24 cellular contexts compared by ENCODE assay signal in genomic region chr10:42544945-42545344, GRCh38.
A peak's percentile ranks its signal among the peaks of the same experiment; 100 is the strongest.
DNase-seq lines count a peak whose midpoint lies in the region; ATAC-seq, FAIRE-seq and TF ChIP-seq lines count a peak whose summit lies in the region.
"Had no signal": no experiment of that assay in that cellular context is flagged by ENCODE, and none has a peak within 500 bp of the region (broad histone marks: within the 10 kb centered on the region; RNA-seq: fewer than 3 reads in every experiment).

No MANE protein-coding gene starts in this region.

- POLR2A ChIA-PET in HepG2 (lab: Yijun Ruan, JAX) = no interaction called here

- no peak overlapping the region for H3K27ac Mint-ChIP-seq in neural crest cell (ENCODE audit: unreplicated experiment)
- H3K27ac Mint-ChIP-seq: CD8-positive, alpha-beta memory T cell had no signal

- H4K20me1 ChIP-seq in HepG2 (ENCODE audit: insufficient read depth, low read length) (no peaks in the 10 kb centered on the region), GM23248 (ENCODE audit: insufficient read depth) (no peaks in the 10 kb centered on the region)
- H4K20me1 ChIP-seq: BLaER1 had no signal

- peaks cover 16% of the 10 kb centered on the region for H3K4me1 Mint-ChIP-seq in neural crest cell

- H3K4me3 ChIP-seq in HepG2 (replicated peaks in 1 of 3; ENCODE audit: insufficient read depth in 1 of 3, low read depth in 2 of 3, low read length in 3 of 3) (no peak overlapping the region), right lobe of liver (no peak overlapping the region), GM23248 (no peak overlapping the region)
- H3K4me3 ChIP-seq: BLaER1 had no signal

- H3K4me1 ChIP-seq in HepG2 (ENCODE audit: insufficient read depth, low read length) = peaks cover 49% of the 10 kb centered on the region
- no peaks in the 10 kb centered on the region for H3K4me1 ChIP-seq in right lobe of liver
- H3K4me1 ChIP-seq in GM23248 (ENCODE audit: insufficient read depth) = no peaks in the 10 kb centered on the region
- H3K4me1 ChIP-seq: BE2C had no signal

- H3F3A ChIP-seq in GM23248 (ENCODE audit: insufficient read depth) = no peaks in the 10 kb centered on the region

- ATAC-seq in HepG2 (no peak), right lobe of liver (no peak), GM19397 (IDR thresholded peaks at IDR 0.05; ENCODE audit: unreplicated experiment) (no peak)

- DNase-seq in HepG2 (ENCODE audit: low spot score) (no peak), right lobe of liver (no peak), GM23248 (peak; percentile 5), OCI-M1 (lab: John Stamatoyannopoulos, UW) (peak; percentile 39), neural crest cell (ENCODE audit: low read depth, low spot score) (no peak), C1 segment of cervical spinal cord (lab: John Stamatoyannopoulos, UW) (no peak), GM03348 (ENCODE audit: low spot score) (no peak)
- DNase-seq: 8988T; ACHN; BE2C; CD4-positive, alpha-beta memory T cell; CD8-positive, alpha-beta memory T cell; COR-L47; DMS 273 treated with DMSO at 0.1 percent for 48 hours; DMS153; DMS53; DMS79; DND-41; EL; GDM1 had no signal

- H3K9me3 Mint-ChIP-seq in neural crest cell = peaks cover 29% of the 10 kb centered on the region

- no peak for FAIRE-seq in HepG2 (lab: Jason Lieb, UNC)
- FAIRE-seq: GM12891 had no signal

- H3K27ac ChIP-seq in HepG2 (ENCODE audit: extremely low read length, insufficient read depth, low read length) (peak overlapping the region; percentile 80), right lobe of liver (no peak overlapping the region), GM23248 (no peak overlapping the region)
- H3K27ac ChIP-seq: BLaER1, C4-2B had no signal

- no peaks in the 10 kb centered on the region for H3K9me3 ChIP-seq in HepG2 (ENCODE audit: low read length)
- H3K9me3 ChIP-seq in right lobe of liver = peaks cover 0 to 4% (median 0%) of the 10 kb centered on the region in 4 donors
- H3K9me3 ChIP-seq in GM23248 (ENCODE audit: low read depth) = peaks cover 2% of the 10 kb centered on the region
- H3K9me3 ChIP-seq: BE2C had no signal

- no peaks in the 10 kb centered on the region for H3K27me3 Mint-ChIP-seq in neural crest cell (ENCODE audit: low read depth)
- H3K27me3 Mint-ChIP-seq: CD4-positive, alpha-beta memory T cell had no signal

- H3K4me2 ChIP-seq in HepG2 (ENCODE audit: low read depth, low read length) (peak overlapping the region; percentile 72), GM23248 (ENCODE audit: unreplicated experiment) (no peak overlapping the region)
- H3K4me2 ChIP-seq: BLaER1 had no signal

- peaks cover 20% of the 10 kb centered on the region for H3K79me2 ChIP-seq in HepG2 (ENCODE audit: insufficient read depth, low read length)
- peaks cover 30% of the 10 kb centered on the region; the same call in 1 of the 2 replicates for H3K79me2 ChIP-seq in GM23248 (ENCODE audit: insufficient read depth)

- no peaks in the 10 kb centered on the region for H3K36me3 ChIP-seq in HepG2 (replicated peaks in 1 of 2; ENCODE audit: control insufficient read depth in 1 of 2, insufficient read depth in 2 of 2, low read length in 2 of 2)
- peaks cover 0 to under 1% (median 0%) of the 10 kb centered on the region in 4 donors for H3K36me3 ChIP-seq in right lobe of liver
- H3K36me3 ChIP-seq in GM23248 (ENCODE audit: low read depth) = peaks cover 12% of the 10 kb centered on the region; the same call in 1 of the 2 replicates
- H3K36me3 ChIP-seq: BE2C had no signal

- TF ChIP-seq EP300 in HepG2 (IDR thresholded peaks at IDR 0.05; ENCODE audit: low read depth in 2 of 2, low read length in 2 of 2) = no peak
- TF ChIP-seq EP300 in HepG2 (CRISPR knock-in tag; IDR thresholded peaks at IDR 0.05; ENCODE audit: borderline replicate concordance) = no peak

- no TSS peak for BruUV-seq in HepG2 (replicated peaks; lab: Mats Ljungman, UMichigan)

- TF ChIP-seq POLR2A in HepG2 (IDR thresholded peaks at IDR 0.05; ENCODE audit: insufficient read depth in 1 of 2, low read depth in 2 of 2, low read length in 2 of 2) = no peak
- TF ChIP-seq POLR2A in right lobe of liver (IDR thresholded peaks at IDR 0.05) = no peak

- no peak overlapping the region for H2AFZ ChIP-seq in HepG2 (ENCODE audit: low read length)
- H2AFZ ChIP-seq in GM23248 = no peak overlapping the region

- H3K27me3 ChIP-seq in HepG2 (ENCODE audit: control insufficient read depth in 1 of 2, insufficient read depth in 2 of 2, low read length in 2 of 2) (no peaks in the 10 kb centered on the region), right lobe of liver (no peaks in the 10 kb centered on the region), GM23248 (replicated peaks; ENCODE audit: insufficient read depth) (no peaks in the 10 kb centered on the region)
- H3K27me3 ChIP-seq: BE2C, BLaER1 had no signal

- TF ChIP-seq CTCF in HepG2 (CRISPR knock-in tag; IDR thresholded peaks at IDR 0.05) = no peak
- TF ChIP-seq CTCF in right lobe of liver (IDR thresholded peaks at IDR 0.05) = no peak
- TF ChIP-seq CTCF in neural crest cell (conservative IDR thresholded peaks at IDR 0.05) = no peak

- TF ChIP-seq RAD21 in HepG2 (CRISPR knock-in tag; IDR thresholded peaks at IDR 0.05) = no peak

- intact Hi-C loops in HepG2 (cut with micrococcal nuclease; ENCODE audit: unreplicated experiment) = loop anchor here (1.0 kb wide), 1 partner anchor 7 kb away; no protein-coding TSS in a partner anchor
- intact Hi-C loops in right lobe of liver (cut with DNase I) = no loop called here

- in situ Hi-C loops in HepG2 (cut with HindIII; ENCODE audit: extremely low pct_ligation_motif_present, low pct_unique_long_range_greater_than_20kb) (no loop called here), GM23248 (cut with MboI) (no loop called here)

- peaks cover 72% of the 10 kb centered on the region for H3K36me3 Mint-ChIP-seq in neural crest cell (ENCODE audit: low read depth)

- H3K9me2 ChIP-seq in GM23248 (ENCODE audit: insufficient read depth) = no peaks in the 10 kb centered on the region

- CTCF ChIA-PET in HepG2 (lab: Yijun Ruan, JAX; ENCODE audit: low intra/inter-chr PET ratio, low total read pairs) = no interaction called here

- peak overlapping the region; percentile 33 for H3K4me3 Mint-ChIP-seq in neural crest cell
- H3K4me3 Mint-ChIP-seq: CD8-positive, alpha-beta memory T cell had no signal

- H3K9ac ChIP-seq in HepG2 (ENCODE audit: insufficient read depth, low read depth, low read length) = no peak overlapping the region
- H3K9ac ChIP-seq in GM23248 = no peak overlapping the region
- H3K9ac ChIP-seq: BLaER1 had no signal

TF ChIP-seq in HepG2, 621 proteins besides CTCF, POLR2A, EP300 and RAD21:
- TF ChIP-seq ZBTB20 (CRISPR knock-in tag; IDR thresholded peaks at IDR 0.05; ENCODE audit: borderline replicate concordance, low read depth) (no peak), ZNF558 (CRISPR knock-in tag; IDR thresholded peaks at IDR 0.05; ENCODE audit: borderline replicate concordance) (peak; percentile 68; the same call in 1 of the 2 replicates)
TF ChIP-seq in HepG2: peak in this region for 1.

Comparison
In these comparisons a context has a peak if more than half of its experiments do, and no peak if none do; other contexts are left out.
1. DNase-seq: peak in GM23248 (single experiment) and OCI-M1 (single experiment); none in HepG2 (single experiment), right lobe of liver (0 of 3), neural crest cell (single experiment), C1 segment of cervical spinal cord (0 of 14) and GM03348 (single experiment).